In genomic region chr1:151164732-151165280, GRCh38 we compare ENCODE assay signal across 9 cellular contexts. TPM values are rescaled to one million over a fixed set of nuclear protein-coding genes. Genes with fewer than 3 reads are reported as not detected.
A peak's percentile ranks its signal among the peaks of the same experiment; 100 is the strongest.
DNase-seq lines count a peak whose midpoint lies in the region; ATAC-seq, FAIRE-seq and TF ChIP-seq lines count a peak whose summit lies in the region.
"Had no signal": no experiment of that assay in that cellular context is flagged by ENCODE, and none has a peak within 500 bp of the region (broad histone marks: within the 10 kb centered on the region; RNA-seq: fewer than 3 reads in every experiment).

No MANE protein-coding gene starts in this region.

- 13 to 19% methylated on average over 11 of the region's 11 CpGs for WGBS in pancreas, 2 donors

- FAIRE-seq in D721Med (lab: Jason Lieb, UNC) = peak; percentile 71
- no peak for FAIRE-seq in pancreas (lab: Jason Lieb, UNC)
- FAIRE-seq: endometrium had no signal

- H3K27ac ChIP-seq in pancreas = peak overlapping the region in 2 of 4 donors; percentile 23 to 70

- H3K4me3 ChIP-seq in pancreas = peak overlapping the region; percentile 49 to 72 (median 67)

- ATAC-seq in SK-N-SH treated with all-trans-retinoic acid at 6 μM for 48 hours (peak; percentile 4), pancreas (peak in 3 of 4 donors; percentile 13 to 28 (median 24))

- DNase-seq in D721Med (ENCODE audit: insufficient read length, low spot score) (no peak), fibroblast of peridontal ligament (ENCODE audit: extremely low read depth) (peak; percentile 29), pancreas (peak in 2 of 6 donors; percentile 43 to 59), NCI-H2081 treated with DMSO at 0.1 percent for 48 hours (lab: John Stamatoyannopoulos, UW) (no peak), ACHN (no peak), cerebellar cortex (ENCODE audit: low spot score) (no peak), NCI-H2196 treated with DMSO at 0.1 percent for 48 hours (lab: John Stamatoyannopoulos, UW; ENCODE audit: unreplicated experiment) (no peak)

- in situ Hi-C loops in ACHN (cut with HindIII; ENCODE audit: low pct_ligation_motif_present, low pct_unique_long_range_greater_than_20kb, low sequenced_read_pairs) = no loop called here

- H3K36me3 ChIP-seq in pancreas = peaks cover 0 to 9% (median 0%) of the 10 kb centered on the region in 3 donors

- peaks cover 7 to 13% (median 8%) of the 10 kb centered on the region in 3 donors for H3K4me1 ChIP-seq in pancreas

- H3K27me3 ChIP-seq in pancreas = no peaks in the 10 kb centered on the region

- TF ChIP-seq CTCF in D721Med (IDR thresholded peaks at IDR 0.05; ENCODE audit: insufficient read depth, missing control alignments) = no peak
- TF ChIP-seq CTCF in pancreas (IDR thresholded peaks at IDR 0.05) = no peak

- intact Hi-C loops in pancreas (cut with DNase I) = no loop called here

- H3K9me3 ChIP-seq in pancreas = no peaks in the 10 kb centered on the region

TF ChIP-seq in SK-N-SH treated with all-trans-retinoic acid at 6 μM for 48 hours, 23 proteins besides CTCF, POLR2A, EP300 and RAD21:
- TF ChIP-seq TOX (CRISPR knock-in tag; IDR thresholded peaks at IDR 0.05; ENCODE audit: borderline replicate concordance) (no peak), PPARA (CRISPR knock-in tag; IDR thresholded peaks at IDR 0.05; ENCODE audit: borderline replicate concordance) (no peak), ZC3H10 (CRISPR knock-in tag; IDR thresholded peaks at IDR 0.05) (no peak), PATZ1 (CRISPR knock-in tag; IDR thresholded peaks at IDR 0.05; ENCODE audit: borderline replicate concordance) (no peak), ARNTL (CRISPR knock-in tag; IDR thresholded peaks at IDR 0.05; ENCODE audit: borderline replicate concordance, low read depth) (no peak), ISL1 (CRISPR knock-in tag; IDR thresholded peaks at IDR 0.05) (no peak)
- TF ChIP-seq, protein P1, sequence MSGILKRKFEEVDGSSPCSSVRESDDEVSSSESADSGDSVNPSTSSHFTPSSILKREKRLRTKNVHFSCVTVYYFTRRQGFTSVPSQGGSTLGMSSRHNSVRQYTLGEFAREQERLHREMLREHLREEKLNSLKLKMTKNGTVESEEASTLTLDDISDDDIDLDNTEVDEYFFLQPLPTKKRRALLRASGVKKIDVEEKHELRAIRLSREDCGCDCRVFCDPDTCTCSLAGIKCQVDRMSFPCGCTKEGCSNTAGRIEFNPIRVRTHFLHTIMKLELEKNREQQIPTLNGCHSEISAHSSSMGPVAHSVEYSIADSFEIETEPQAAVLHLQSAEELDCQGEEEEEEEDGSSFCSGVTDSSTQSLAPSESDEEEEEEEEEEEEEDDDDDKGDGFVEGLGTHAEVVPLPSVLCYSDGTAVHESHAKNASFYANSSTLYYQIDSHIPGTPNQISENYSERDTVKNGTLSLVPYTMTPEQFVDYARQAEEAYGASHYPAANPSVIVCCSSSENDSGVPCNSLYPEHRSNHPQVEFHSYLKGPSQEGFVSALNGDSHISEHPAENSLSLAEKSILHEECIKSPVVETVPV (CRISPR knock-in tag; IDR thresholded peaks at IDR 0.05) = no peak

RNA-seq across cellular contexts. Expression of gene LYSMD1, which starts 0.9 kb away (rescaled TPM):
- 1 to 10 TPM; 1.8 to 5.5 (median 3.4) TPM for total RNA-seq in pancreas
- polyA plus RNA-seq in pancreas = 1 to 10 TPM; 4.3 to 4.5 TPM

RNA-seq across cellular contexts. Expression of gene SCNM1, which starts 1.1 kb away (rescaled TPM):
- total RNA-seq in pancreas = 10 to 100 TPM in 3 of 6 donors, 1 to 10 TPM in 3; 7.7 to 18.1 (median 9.9) TPM
- 10 to 100 TPM; 28.9 to 33.7 TPM for polyA plus RNA-seq in pancreas

RNA-seq across cellular contexts. Expression of gene TNFAIP8L2, which starts 8.4 kb away (rescaled TPM):
- 1 to 10 TPM in 3 of 6 donors, under 1 TPM in 3; 0.16 to 3.8 (median 0.90) TPM for total RNA-seq in pancreas
- 1 to 10 TPM; 1.3 to 2.9 TPM for polyA plus RNA-seq in pancreas

RNA-seq across cellular contexts. Expression of gene TMOD4, which starts 11.0 kb away (rescaled TPM):
- total RNA-seq in pancreas = under 1 TPM in 4 of 6 donors, not detected in 2; 0.47 to 0.81 (median 0.56) TPM
- polyA plus RNA-seq in pancreas = not detected

RNA-seq across cellular contexts. Expression of gene SEMA6C, which starts 18.4 kb away (rescaled TPM):
- total RNA-seq in pancreas = 1 to 10 TPM in 5 of 6 donors, under 1 TPM in 1; 0.47 to 4.3 (median 1.9) TPM
- 10 to 100 TPM; 18.0 to 24.1 TPM for polyA plus RNA-seq in pancreas
